In genomic region chr20:40695214-40695613, GRCh38 we compare ENCODE assay signal across 10 cellular contexts. TPM values are rescaled to one million over a fixed set of nuclear protein-coding genes. Genes with fewer than 3 reads are reported as not detected.
"Had no signal": no experiment of that assay in that cellular context is flagged by ENCODE, and none has a peak within 500 bp of the region (broad histone marks: within the 10 kb centered on the region; RNA-seq: fewer than 3 reads in every experiment).

No MANE protein-coding gene starts in this region.

- FAIRE-seq: H54, HepG2 had no signal

- H3K9ac ChIP-seq: KMS-11 had no signal

- H3K27ac ChIP-seq: HL-60, KMS-11 had no signal

- DNase-seq: GOT3, HCEC 1CT, HFFc6, IMR-90, Karpas-422, KBM-7 had no signal

- H3K4me2 ChIP-seq: KMS-11 had no signal

- ATAC-seq: HepG2 had no signal

RNA-seq across cellular contexts. Expression of gene MAFB, which starts 6.2 kb away (rescaled TPM):
- total RNA-seq: IMR-90 had no signal
